In the genomic region with DNA sequence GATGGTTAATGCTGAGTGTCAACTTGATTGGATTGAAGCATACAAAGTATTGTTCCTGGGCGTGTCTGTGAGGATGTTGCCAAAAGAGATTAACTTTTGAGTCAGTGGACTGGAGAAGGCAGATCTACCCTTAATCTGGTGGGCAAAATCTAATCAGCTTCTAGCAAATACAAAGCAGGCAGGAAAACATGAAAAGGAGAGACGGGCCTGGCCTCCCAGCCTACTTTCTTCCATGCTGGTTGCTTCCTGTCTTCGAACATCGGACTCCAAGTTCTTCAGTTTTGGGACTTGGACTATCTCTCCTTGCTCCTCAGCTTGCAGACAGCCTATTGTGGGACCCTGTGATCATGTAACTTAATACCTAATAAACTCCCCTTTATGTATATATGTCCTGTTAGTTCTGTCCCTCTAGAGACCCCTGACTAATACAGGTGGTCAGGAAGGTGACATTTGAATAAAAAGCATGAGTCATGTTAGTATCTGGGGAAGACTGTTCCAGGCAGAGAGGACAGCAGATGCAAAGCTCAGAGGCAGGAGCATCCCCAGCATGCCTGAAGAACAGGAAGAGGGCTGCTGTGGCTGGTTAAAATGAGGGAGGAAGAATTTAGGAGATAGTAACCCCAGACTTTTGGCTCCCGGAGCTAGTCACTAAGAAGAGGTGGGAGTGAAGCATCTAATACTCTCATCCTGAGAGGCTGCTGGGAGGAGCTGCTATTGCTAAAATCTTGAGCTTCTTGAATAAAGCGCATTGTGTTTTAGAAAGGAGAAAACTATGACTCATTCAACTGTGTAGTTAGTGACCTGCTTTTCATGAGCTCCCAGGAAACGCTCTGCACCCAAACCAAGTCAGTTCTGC, we compare ENCODE assay signal across 15 cellular contexts.
DNase-seq lines count a peak whose midpoint lies in the region; ATAC-seq, FAIRE-seq and TF ChIP-seq lines count a peak whose summit lies in the region.
"Had no signal": no experiment of that assay in that cellular context is flagged by ENCODE, and none has a peak within 500 bp of the region (broad histone marks: within the 10 kb centered on the region; RNA-seq: fewer than 3 reads in every experiment).

No MANE protein-coding gene starts in this region.

- DNase-seq in A549 (ENCODE audit: low read depth in 1 of 2, low spot score in 1 of 2) (peak; percentile 3 to 22), NB4 (ENCODE audit: low read depth) (peak; percentile 59), amniotic epithelial cell (ENCODE audit: low read depth) (peak; percentile 31)
- DNase-seq in activated naive CD4-positive, alpha-beta T cell treated with anti-CD3 and anti-CD28 coated beads, Interleukin-2, amount 50 U/mL, for 16 hours = no peak
- no peak for DNase-seq in stimulated activated CD4-positive, alpha-beta T cell treated with anti-CD3 and anti-CD28 coated beads, Interleukin-1b, Interleukin-23, amount 100 ng/mL, for 48 hours
- DNase-seq: activated B cell treated with CpG ODN at 0.5 μM for 24 hours; activated naive CD8-positive, alpha-beta T cell treated with anti-CD3 and anti-CD28 coated beads, Interleukin-2, amount 10 ng/mL, durations not matched to agents 7 days and 5 days; NCI-H1436; NCI-H524 treated with DMSO at 0.1 percent for 48 hours; transverse colon had no signal

- no peak for TF ChIP-seq EP300 in A549 (IDR thresholded peaks at IDR 0.05)

- H3K4me2 ChIP-seq in A549 = peak overlapping the region; percentile 38; the same call in 2 of the 3 replicates

- POLR2A ChIA-PET in A549 (lab: Yijun Ruan, JAX) = no interaction called here

- no peaks in the 10 kb centered on the region for H3K9me3 ChIP-seq in A549

- ATAC-seq in A549 (peak in 1 of 2 experiments; percentile 42; a peak in 2 of 6 replicates), GM19351 (IDR thresholded peaks at IDR 0.05; ENCODE audit: unreplicated experiment) (no peak), HG02884 (IDR thresholded peaks at IDR 0.05; ENCODE audit: unreplicated experiment) (no peak)

- TF ChIP-seq RAD21 in A549 (conservative IDR thresholded peaks at IDR 0.05 in 1 of 2, IDR thresholded peaks at IDR 0.05 in 1 of 2) = no peak

- H3K4me3 ChIP-seq in A549 (no peak overlapping the region), NB4 (ENCODE audit: low read depth, low read length) (no peak overlapping the region)
- H3K4me3 ChIP-seq: transverse colon had no signal

- peak overlapping the region in 1 of 2 experiments; percentile 34; a peak in 1 of 6 replicates for H3K27ac ChIP-seq in A549
- H3K27ac ChIP-seq: transverse colon had no signal

- CTCF ChIA-PET in A549 (lab: Yijun Ruan, JAX) = interaction anchor here (1.2 to 1.3 kb wide), 3 partner anchors 23 to 210 kb away, joined by 3 to 5 read pairs (median 3); no protein-coding TSS in a partner anchor

- TF ChIP-seq POLR2A in A549 (IDR thresholded peaks at IDR 0.05; ENCODE audit: low read length) = no peak
- TF ChIP-seq POLR2A in NB4 (IDR thresholded peaks at IDR 0.05; ENCODE audit: extremely low read depth, insufficient read length) = no peak

- peaks cover 11% of the 10 kb centered on the region; the same call in 2 of the 3 replicates for H3K4me1 ChIP-seq in A549
- H3K4me1 ChIP-seq: transverse colon had no signal

- no peak for TF ChIP-seq CTCF in A549 (IDR thresholded peaks at IDR 0.05)
- TF ChIP-seq CTCF in NB4 (IDR thresholded peaks at IDR 0.05; ENCODE audit: low read depth, low read length) = no peak

- 65% methylated on average over 7 of the region's 7 CpGs for WGBS in A549 (ENCODE audit: missing lambda C conversion rate)

- FAIRE-seq in A549 (lab: Jason Lieb, UNC) (no peak), islet of Langerhans (lab: Jason Lieb, UNC) (peak; percentile 88)
- FAIRE-seq: colon, D721Med had no signal

TF ChIP-seq in A549, 52 proteins besides CTCF, POLR2A, EP300 and RAD21:
- TF ChIP-seq ZC3H11A (IDR thresholded peaks at IDR 0.05) (no peak), EHMT2 (IDR thresholded peaks at IDR 0.05; ENCODE audit: low read depth) (no peak), SMC3 (IDR thresholded peaks at IDR 0.05) (no peak), KDM5A (IDR thresholded peaks at IDR 0.05) (no peak), NR3C1 (IDR thresholded peaks at IDR 0.05) (no peak), NPAS2 (CRISPR knock-in tag; IDR thresholded peaks at IDR 0.05; ENCODE audit: borderline replicate concordance) (no peak), E2F6 (IDR thresholded peaks at IDR 0.05; ENCODE audit: borderline replicate concordance, low read depth) (no peak), NFE2L2 (conservative IDR thresholded peaks at IDR 0.05; ENCODE audit: low read length) (no peak)

Comparison
In these comparisons a context has a peak if more than half of its experiments do, and no peak if none do; other contexts are left out.
1. DNase-seq: peak in A549 (2 of 2), NB4 (single experiment) and amniotic epithelial cell (single experiment); none in activated naive CD4-positive, alpha-beta T cell treated with anti-CD3 and anti-CD28 coated beads, Interleukin-2, amount 50 U/mL, for 16 hours (single experiment) and stimulated activated CD4-positive, alpha-beta T cell treated with anti-CD3 and anti-CD28 coated beads, Interleukin-1b, Interleukin-23, amount 100 ng/mL, for 48 hours (single experiment).